20 cellular contexts compared by ENCODE assay signal in the genomic region with DNA sequence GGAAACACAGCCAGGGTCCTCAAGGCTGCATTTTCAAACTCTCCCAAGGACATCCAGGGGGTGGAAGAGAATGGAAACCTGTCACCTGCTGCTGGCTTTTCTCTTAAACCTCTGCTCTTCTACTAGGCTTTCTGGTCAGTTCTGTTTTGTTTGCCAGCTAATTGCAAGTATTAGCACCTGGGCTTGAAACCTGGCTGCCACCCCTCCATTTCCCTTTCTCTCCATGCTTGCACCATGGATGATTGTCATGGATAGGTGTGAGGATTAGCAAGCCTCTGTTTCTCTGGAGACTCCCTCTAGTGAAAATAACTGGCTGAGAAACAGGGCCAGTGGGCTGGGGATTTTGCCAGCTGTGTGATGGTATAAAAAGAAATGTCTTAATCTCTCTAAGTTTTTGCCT.
"Had no signal": no experiment of that assay in that cellular context is flagged by ENCODE, and none has a peak within 500 bp of the region (broad histone marks: within the 10 kb centered on the region; RNA-seq: fewer than 3 reads in every experiment).

No MANE protein-coding gene starts in this region.

- H3K36me3 ChIP-seq: heart right ventricle, lower lobe of right lung, sigmoid colon, thoracic aorta, upper lobe of left lung, WERI-Rb-1 had no signal

- H3K27me3 ChIP-seq: sigmoid colon, upper lobe of left lung had no signal

- H3K4me3 ChIP-seq: heart right ventricle, lower lobe of right lung, sigmoid colon, thoracic aorta, upper lobe of left lung had no signal

- H3K4me1 ChIP-seq: heart right ventricle, lower lobe of right lung, sigmoid colon, upper lobe of left lung had no signal

- H3K27ac ChIP-seq: heart right ventricle, lower lobe of right lung, sigmoid colon, thoracic aorta, upper lobe of left lung, WERI-Rb-1 had no signal

- H3K9me3 ChIP-seq: heart right ventricle, lower lobe of right lung, sigmoid colon, thoracic aorta, upper lobe of left lung had no signal

- DNase-seq: activated CD4-positive, alpha-beta T cell treated with anti-CD3 and anti-CD28 coated beads for 1 hour; activated CD4-positive, alpha-beta T cell treated with anti-CD3 and anti-CD28 coated beads, Interleukin-2, amount 50 U/mL, for 1 hour; activated T-cell treated with anti-CD3 and anti-CD28 coated beads, Interleukin-2, amount 50 U/mL, for 1 hour; aorta; effector CD4-positive, alpha-beta T cell; erythroblast; foreskin fibroblast; heart right ventricle; immature natural killer cell; lower lobe of right lung; naive thymus-derived CD4-positive, alpha-beta T cell; occipital lobe; retina; sigmoid colon; stimulated activated CD4-positive, alpha-beta T cell treated with anti-CD3 and anti-CD28 coated beads, Interleukin-2, amount 100 ng/mL, for 48 hours; stimulated activated CD8-positive, alpha-beta memory T cell treated with anti-CD3 and anti-CD28 coated beads, Interleukin-4, amount 100 ng/mL, for 48 hours; stimulated activated naive CD4-positive, alpha-beta T cell; upper lobe of left lung; WERI-Rb-1 had no signal
